ENCODE assay signal across 16 cellular contexts in the genomic region with DNA sequence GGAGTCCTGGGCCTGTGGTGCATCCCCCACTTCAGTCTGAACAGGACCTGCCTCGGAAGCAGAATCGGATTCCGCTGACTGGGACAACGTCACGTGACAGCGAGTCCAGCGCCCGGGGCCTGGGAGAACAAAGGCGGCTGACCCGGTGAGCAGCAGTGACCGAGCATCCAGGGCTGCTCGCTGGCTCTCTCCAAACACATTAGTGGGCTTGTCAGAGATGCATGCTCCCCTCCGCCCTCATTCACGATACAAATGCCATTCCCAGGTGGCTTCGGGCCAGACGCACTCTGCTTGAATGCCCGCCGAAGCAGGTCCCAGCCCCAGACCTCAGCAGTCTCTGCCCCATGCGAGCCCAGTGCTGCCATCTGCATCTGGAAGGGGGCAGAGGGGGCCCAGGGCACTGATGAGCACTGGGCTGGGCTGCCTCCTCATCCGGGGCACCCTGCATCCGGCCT.
DNase-seq lines count a peak whose midpoint lies in the region; ATAC-seq and TF ChIP-seq lines count a peak whose summit lies in the region.
"Had no signal": no experiment of that assay in that cellular context is flagged by ENCODE, and none has a peak within 500 bp of the region (broad histone marks: within the 10 kb centered on the region; RNA-seq: fewer than 3 reads in every experiment).

No MANE protein-coding gene starts in this region.

- H3K9me3 ChIP-seq in H9 (ENCODE audit: control insufficient read depth, low read depth, low read length), result no peaks in the 10 kb centered on the region
- H3K9me3 ChIP-seq: colonic mucosa had no signal

- no peak overlapping the region for H3K23ac ChIP-seq in H9 (ENCODE audit: insufficient read length, low read depth, low read length)

- H3K4me1 ChIP-seq in H9 (ENCODE audit: insufficient read depth, low read length), result no peaks in the 10 kb centered on the region
- H3K4me1 ChIP-seq: colonic mucosa had no signal

- H3K27me3 ChIP-seq in H9 (ENCODE audit: insufficient read depth, low read length), result peaks cover 3% of the 10 kb centered on the region; the same call in 1 of the 2 replicates

- H3K4me1 Mint-ChIP-seq in H9 (peaks cover 0 to 5% of the 10 kb centered on the region in 2 experiments; a peak in 1 of 4 replicates), WTC11 (0 out of 2 replicates have a peak, but pooled peaks cover 2% of the 10 kb centered on the region)
- H3K4me1 Mint-ChIP-seq: T-cell had no signal

- no peak overlapping the region for H2AFZ ChIP-seq in H9 (ENCODE audit: low read length)

- no peak for TF ChIP-seq CTCF in H9 (conservative IDR thresholded peaks at IDR 0.05)
- no peak for TF ChIP-seq CTCF in WTC11 (IDR thresholded peaks at IDR 0.05)
- TF ChIP-seq CTCF in GM10248 (IDR thresholded peaks at IDR 0.05; ENCODE audit: control extremely low read depth, extremely low read depth, low read depth, missing control alignments), result no peak

- ATAC-seq in WTC11 (no peak), GM21360 (IDR thresholded peaks at IDR 0.05; ENCODE audit: unreplicated experiment) (no peak)
- ATAC-seq: T-cell had no signal

- no peak overlapping the region for H4K5ac ChIP-seq in H9 (ENCODE audit: insufficient read length, low read depth, low read length)

- CTCF ChIA-PET in WTC11 (lab: Charles Lee) (no interaction called here), GM10248 (lab: Yijun Ruan, JAX) (no interaction called here)

- H3K4me2 ChIP-seq in H9 (ENCODE audit: insufficient read depth, insufficient read length, low read length), result no peak overlapping the region

- no peak overlapping the region for H2BK12ac ChIP-seq in H9 (ENCODE audit: insufficient read length, low read depth, low read length)

- no peaks in the 10 kb centered on the region for H3K9me3 Mint-ChIP-seq in H9
- H3K9me3 Mint-ChIP-seq in WTC11, result no peaks in the 10 kb centered on the region
- H3K9me3 Mint-ChIP-seq: T-cell had no signal

- H2AK5ac ChIP-seq in H9 (ENCODE audit: insufficient read length, low read length), result no peak overlapping the region

- no peak overlapping the region for H3K18ac ChIP-seq in H9 (ENCODE audit: insufficient read length, low read depth, low read length)

- no peaks in the 10 kb centered on the region for H3K79me2 ChIP-seq in H9 (ENCODE audit: insufficient read depth, low read length)

- H3K27me3 Mint-ChIP-seq in H9 (ENCODE audit: low read depth), result no peaks in the 10 kb centered on the region; the same call in 1 of the 2 replicates
- H3K27me3 Mint-ChIP-seq in WTC11 (ENCODE audit: low read depth), result peaks cover 17% of the 10 kb centered on the region

- no peak overlapping the region for H4K91ac ChIP-seq in H9 (ENCODE audit: insufficient read length, low read depth, low read length)

- H3T11ph ChIP-seq in H9 (ENCODE audit: low read length), result no peak overlapping the region

- no peak overlapping the region for H4K8ac ChIP-seq in H9 (replicated peaks; ENCODE audit: insufficient read length, low read depth, low read length)

- no peak overlapping the region for H3K56ac ChIP-seq in H9 (ENCODE audit: insufficient read length, low read depth, low read length)

- no peaks in the 10 kb centered on the region for H3K23me2 ChIP-seq in H9 (ENCODE audit: insufficient read length, low read depth, low read length, poor library complexity, severe bottlenecking)

- DNase-seq in H9 (peak; percentile 26), WTC11 (ENCODE audit: low spot score) (peak; percentile 13), left kidney (ENCODE audit: low read depth, low spot score) (peak; percentile 50), retina (peak; percentile 81), NCI-H187 treated with DMSO at 0.1 percent for 48 hours (lab: John Stamatoyannopoulos, UW) (no peak), GM10248 (ENCODE audit: extremely low spot score) (no peak)
- DNase-seq: activated CD4-positive, alpha-beta T cell treated with anti-CD3 and anti-CD28 coated beads, Interleukin-2, amount 50 U/mL, for 48 hours; activated naive CD4-positive, alpha-beta T cell treated with anti-CD3 and anti-CD28 coated beads, Interleukin-2, amount 50 U/mL, for 16 hours; AML-193; Calu3; colonic mucosa; Kasumi-1; NCI-H69; T-cell had no signal

- no peak overlapping the region for H3K14ac ChIP-seq in H9 (ENCODE audit: insufficient read depth, low read length)

- no peaks in the 10 kb centered on the region for H4K20me1 ChIP-seq in H9 (ENCODE audit: control insufficient read depth, insufficient read depth, insufficient read length)

- WGBS in H9 (ENCODE audit: extremely low coverage, insufficient read length, low lambda C conversion rate), result no CpG with 5 or more reads among the region's 21 CpGs

- H3K4ac ChIP-seq in H9 (ENCODE audit: low read depth, low read length), result no peak overlapping the region

- H3K27ac Mint-ChIP-seq in H9 (no peak overlapping the region), WTC11 (no peak overlapping the region)
- H3K27ac Mint-ChIP-seq: progenitor cell of endocrine pancreas, T-cell had no signal

- H3K36me3 Mint-ChIP-seq in H9 (ENCODE audit: insufficient read depth in 1 of 3, low read depth in 3 of 3) (no peaks in the 10 kb centered on the region), WTC11 (no peaks in the 10 kb centered on the region)
- H3K36me3 Mint-ChIP-seq: T-cell had no signal

- no peak overlapping the region for H2BK20ac ChIP-seq in H9 (ENCODE audit: low read depth, low read length, poor library complexity, severe bottlenecking)

- H3K79me1 ChIP-seq in H9 (ENCODE audit: insufficient read depth, low read depth, low read length, poor library complexity, severe bottlenecking), result no peaks in the 10 kb centered on the region

- H2BK5ac ChIP-seq in H9 (ENCODE audit: insufficient read length, low read length), result no peak overlapping the region

- no peak overlapping the region for H3K4me3 Mint-ChIP-seq in H9
- no peak overlapping the region for H3K4me3 Mint-ChIP-seq in WTC11
- H3K4me3 Mint-ChIP-seq: T-cell had no signal

- H3K9ac ChIP-seq in H9 (ENCODE audit: extremely low read depth, insufficient read length, low read length), result no peak overlapping the region

- no peak overlapping the region for H2BK15ac ChIP-seq in H9 (ENCODE audit: low read depth, low read length)

- H3K27ac ChIP-seq in H9 (ENCODE audit: insufficient read length, low read depth, low read length), result no peak overlapping the region
- H3K27ac ChIP-seq: colonic mucosa had no signal

- no peak overlapping the region for H2BK120ac ChIP-seq in H9 (ENCODE audit: low read depth, low read length, poor library complexity, severe bottlenecking)

- POLR2A ChIA-PET in WTC11 (lab: Charles Lee) (no interaction called here), GM10248 (lab: Yijun Ruan, JAX) (no interaction called here)

TF ChIP-seq in WTC11, 78 proteins besides CTCF, POLR2A, EP300 and RAD21 (continues in another document):
- TF ChIP-seq, protein P1, sequence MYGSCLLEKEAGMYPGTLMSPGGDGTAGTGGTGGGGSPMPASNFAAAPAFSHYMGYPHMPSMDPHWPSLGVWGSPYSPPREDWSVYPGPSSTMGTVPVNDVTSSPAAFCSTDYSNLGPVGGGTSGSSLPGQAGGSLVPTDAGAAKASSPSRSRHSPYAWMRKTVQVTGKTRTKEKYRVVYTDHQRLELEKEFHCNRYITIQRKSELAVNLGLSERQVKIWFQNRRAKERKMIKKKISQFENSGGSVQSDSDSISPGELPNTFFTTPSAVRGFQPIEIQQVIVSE (CRISPR knock-in tag; IDR thresholded peaks at IDR 0.05; ENCODE audit: borderline replicate concordance), result no peak
- TF ChIP-seq HMGA2 (CRISPR knock-in tag; IDR thresholded peaks at IDR 0.05) (no peak), ESRRA (CRISPR knock-in tag; IDR thresholded peaks at IDR 0.05; ENCODE audit: borderline replicate concordance) (no peak), MAX (CRISPR knock-in tag; IDR thresholded peaks at IDR 0.05) (no peak), ZNF219 (CRISPR knock-in tag; IDR thresholded peaks at IDR 0.05; ENCODE audit: borderline replicate concordance) (no peak), JAZF1 (CRISPR knock-in tag; IDR thresholded peaks at IDR 0.05) (no peak), TEAD1 (CRISPR knock-in tag; IDR thresholded peaks at IDR 0.05) (no peak), USF2 (CRISPR knock-in tag; IDR thresholded peaks at IDR 0.05) (no peak), ZNF423 (CRISPR knock-in tag; IDR thresholded peaks at IDR 0.05) (no peak), GABPB1 (CRISPR knock-in tag; IDR thresholded peaks at IDR 0.05) (no peak), RORB (CRISPR knock-in tag; IDR thresholded peaks at IDR 0.05) (no peak), E2F1 (CRISPR knock-in tag; IDR thresholded peaks at IDR 0.05) (no peak)

Comparison
In these comparisons a context has a peak if more than half of its experiments do, and no peak if none do; other contexts are left out.
1. DNase-seq: peak in H9 (single experiment), WTC11 (single experiment), left kidney (single experiment) and retina (single experiment); none in NCI-H187 treated with DMSO at 0.1 percent for 48 hours (single experiment) and GM10248 (single experiment).